Comparison of ENCODE assay signal across 8 cellular contexts in genomic region chr3:136818851-136819783, GRCh38. TPM values are rescaled to one million over a fixed set of nuclear protein-coding genes. Genes with fewer than 3 reads are reported as not detected.
A peak's percentile ranks its signal among the peaks of the same experiment; 100 is the strongest.
DNase-seq lines count a peak whose midpoint lies in the region; ATAC-seq and TF ChIP-seq lines count a peak whose summit lies in the region.

SLC35G2 (plus strand) TSS chr3:136819126; CDS start chr3:136854461, 35,335 bp downstream.

- no peak for TF ChIP-seq POLR2A in vagina (IDR thresholded peaks at IDR 0.05)

- H3K27ac ChIP-seq in HUES48 (ENCODE audit: low read depth, low read length) (peak within 1 kb of the TSS; percentile 73), vagina (peak within 1 kb of the TSS; percentile 91)

- intact Hi-C loops in Right ventricle myocardium inferior (cut with DNase I): loop anchor here (2.0 to 5.0 kb wide), 3 partner anchors 43 to 193 kb away; partner anchors contain the start of genes NCK1 and STAG1
- intact Hi-C loops in vagina (cut with DNase I): no loop called here

- no peaks in the 10 kb centered on the region for H3K36me3 ChIP-seq in HUES48 (ENCODE audit: control insufficient read depth, insufficient read depth, low read length)
- H3K36me3 ChIP-seq in adipocyte (ENCODE audit: control insufficient read depth, insufficient read depth, low read length, severe bottlenecking): no peaks in the 10 kb centered on the region
- no peaks in the 10 kb centered on the region for H3K36me3 ChIP-seq in vagina

- H3K4me3 ChIP-seq in HUES48 (ENCODE audit: low read depth, low read length) (peak within 1 kb of the TSS; percentile 70), adipocyte (ENCODE audit: low read length) (peak within 1 kb of the TSS; percentile 92), vagina (peak within 1 kb of the TSS; percentile 74 to 77)

- H3K9ac ChIP-seq in HUES48 (ENCODE audit: low read depth, low read length): peak within 1 kb of the TSS; percentile 50
- peak within 1 kb of the TSS; percentile 90 for H3K9ac ChIP-seq in adipocyte (ENCODE audit: low read length)

- H3K9me3 ChIP-seq in HUES48 (ENCODE audit: control insufficient read depth, insufficient read depth, low read length) (no peaks in the 10 kb centered on the region), adipocyte (ENCODE audit: control insufficient read depth, low read length) (peaks cover 5% of the 10 kb centered on the region), vagina (no peaks in the 10 kb centered on the region)

- H3K4me1 ChIP-seq in HUES48 (ENCODE audit: control insufficient read depth, insufficient read depth, low read length): peaks cover 12% of the 10 kb centered on the region
- H3K4me1 ChIP-seq in adipocyte (ENCODE audit: control insufficient read depth, insufficient read depth, low read length): peaks cover 31% of the 10 kb centered on the region
- peaks cover 31% of the 10 kb centered on the region for H3K4me1 ChIP-seq in vagina

- H3K27me3 ChIP-seq in HUES48 (ENCODE audit: control insufficient read depth, insufficient read depth, low read length) (peaks cover 21% of the 10 kb centered on the region), adipocyte (replicated peaks; ENCODE audit: control insufficient read depth, insufficient read depth, low read length) (no peaks in the 10 kb centered on the region), vagina (no peaks in the 10 kb centered on the region)

- no peak for TF ChIP-seq CTCF in vagina (IDR thresholded peaks at IDR 0.05)

- peak; percentile 76 for ATAC-seq in Right ventricle myocardium inferior

- DNase-seq in ELF-1 (ENCODE audit: low read depth, low spot score) (peak; percentile 71), RPMI7951 (ENCODE audit: low read depth) (peak; percentile 73), adipocyte (ENCODE audit: low read depth) (peak; percentile 81), Right ventricle myocardium inferior (ENCODE audit: missing footprints) (peak; percentile 70), occipital lobe (lab: John Stamatoyannopoulos, UW) (peak; percentile 51), vagina (ENCODE audit: extremely low spot score in 2 of 2) (no peak), middle frontal gyrus (ENCODE audit: extremely low spot score, low spot score) (no peak)

RNA-seq across cellular contexts. Expression of gene SLC35G2, which starts in this region (rescaled TPM):
- total RNA-seq in RPMI7951 (2014; rRNA removed; shearing (Covaris generic)): 19.4 and 21.7 TPM in 2 replicates
- total RNA-seq in Right ventricle myocardium inferior (2.1 TPM), occipital lobe (14.7 TPM), vagina (9.3 TPM)

Comparison
In these comparisons a context has a peak if more than half of its experiments do, and no peak if none do; other contexts are left out.
1. DNase-seq: peak in ELF-1 (single experiment), RPMI7951 (single experiment), adipocyte (single experiment), Right ventricle myocardium inferior (single experiment) and occipital lobe (single experiment); none in vagina (0 of 2) and middle frontal gyrus (single experiment).
2. Peak in every context shown above with its lines, with median percentiles within 50 percentile points of each other: H3K4me3 ChIP-seq.